In genomic region chr20:63911171-63911570, GRCh38 we compare ENCODE assay signal across 11 cellular contexts. TPM values are rescaled to one million over a fixed set of nuclear protein-coding genes. Genes with fewer than 3 reads are reported as not detected.
DNase-seq lines count a peak whose midpoint lies in the region; ATAC-seq, FAIRE-seq and TF ChIP-seq lines count a peak whose summit lies in the region.
"Had no signal": no experiment of that assay in that cellular context is flagged by ENCODE, and none has a peak within 500 bp of the region (broad histone marks: within the 10 kb centered on the region; RNA-seq: fewer than 3 reads in every experiment).

No MANE protein-coding gene starts in this region.

- no peaks in the 10 kb centered on the region for H3K9me2 ChIP-seq in HCT116 (ENCODE audit: insufficient read depth)

- H3K4me1 Mint-ChIP-seq in astrocyte (ENCODE audit: low read depth, unreplicated experiment) (peaks cover 20% of the 10 kb centered on the region), memory B cell (peaks cover 22% of the 10 kb centered on the region)

- H3K27ac Mint-ChIP-seq in astrocyte (ENCODE audit: unreplicated experiment) = no peak overlapping the region
- H3K27ac Mint-ChIP-seq in memory B cell = peak overlapping the region; percentile 85

- H3K36me3 ChIP-seq in HCT116 (ENCODE audit: control insufficient read depth in 1 of 2, insufficient read depth in 2 of 2, low read length in 2 of 2) = no peaks in the 10 kb centered on the region
- H3K36me3 ChIP-seq in astrocyte (ENCODE audit: insufficient read depth, low read length) = no peaks in the 10 kb centered on the region
- H3K36me3 ChIP-seq in effector memory CD4-positive, alpha-beta T cell (ENCODE audit: control insufficient read depth, insufficient read depth, low read length) = no peaks in the 10 kb centered on the region

- no TSS peak for BruUV-seq in HCT116 (replicated peaks; lab: Mats Ljungman, UMichigan)

- intact Hi-C loops in HCT116 (cut with micrococcal nuclease) (no loop called here), sciatic nerve (cut with DNase I) (no loop called here)

- POLR2A ChIA-PET in HCT116 (lab: Charles Lee) = no interaction called here

- CTCF ChIA-PET in HCT116 (lab: Charles Lee) = no interaction called here

- H3K9me3 Mint-ChIP-seq in astrocyte (ENCODE audit: unreplicated experiment) = peaks cover 3% of the 10 kb centered on the region
- peaks cover 2% of the 10 kb centered on the region for H3K9me3 Mint-ChIP-seq in memory B cell

- no peak for FAIRE-seq in astrocyte (lab: Jason Lieb, UNC)
- FAIRE-seq: G401.6 had no signal

- H3K79me2 ChIP-seq in HCT116 (ENCODE audit: insufficient read depth, low read length) (peaks cover 97% of the 10 kb centered on the region), astrocyte (ENCODE audit: insufficient read depth, low read length) (peaks cover 96% of the 10 kb centered on the region)

- H3K4me3 ChIP-seq in HCT116 (replicated peaks in 1 of 2; ENCODE audit: low read depth in 1 of 2, low read length in 2 of 2) (no peak overlapping the region), astrocyte (ENCODE audit: insufficient read depth, low read depth, low read length) (no peak overlapping the region)
- H3K4me3 ChIP-seq in effector memory CD4-positive, alpha-beta T cell (ENCODE audit: insufficient read depth, low read depth, low read length, poor library complexity, severe bottlenecking) = no peak overlapping the region
- H3K4me3 ChIP-seq: heart right ventricle had no signal

- TF ChIP-seq POLR2A in HCT116 (IDR thresholded peaks at IDR 0.05; ENCODE audit: borderline replicate concordance, extremely low read depth, insufficient read depth, insufficient read length) = no peak

- H4K20me1 ChIP-seq in HCT116 (ENCODE audit: insufficient read depth) = no peaks in the 10 kb centered on the region; the same call in 1 of the 2 replicates
- H4K20me1 ChIP-seq in astrocyte (ENCODE audit: insufficient read depth, low read length) = peaks cover 92% of the 10 kb centered on the region

- TF ChIP-seq CTCF in 22Rv1 (IDR thresholded peaks at IDR 0.05) = no peak
- TF ChIP-seq CTCF in HCT116 (IDR thresholded peaks at IDR 0.05 in 2 of 3, conservative IDR thresholded peaks at IDR 0.05 in 1 of 3; ENCODE audit: borderline replicate concordance in 1 of 3, insufficient read depth in 1 of 3, low read depth in 2 of 3, low read length in 2 of 3) = no peak
- TF ChIP-seq CTCF in astrocyte (IDR thresholded peaks at IDR 0.05; ENCODE audit: insufficient read depth, low read depth, low read length) = no peak

- H3K36me3 Mint-ChIP-seq in astrocyte (ENCODE audit: low read depth, unreplicated experiment) (peaks cover 10% of the 10 kb centered on the region), memory B cell (peaks cover 6% of the 10 kb centered on the region)

- no peak for TF ChIP-seq RAD21 in HCT116 (IDR thresholded peaks at IDR 0.05; ENCODE audit: low read depth)

- H3K27ac ChIP-seq in 22Rv1 = peak overlapping the region; percentile 55
- H3K27ac ChIP-seq in HCT116 (ENCODE audit: low read depth, low read length) = peak overlapping the region; percentile 22; the same call in 1 of the 2 replicates
- no peak overlapping the region for H3K27ac ChIP-seq in astrocyte (ENCODE audit: low read depth, low read length)
- no peak overlapping the region for H3K27ac ChIP-seq in effector memory CD4-positive, alpha-beta T cell (ENCODE audit: insufficient read depth, low read length, poor library complexity, severe bottlenecking)
- H3K27ac ChIP-seq: heart right ventricle had no signal

- H3K4me1 ChIP-seq in HCT116 (ENCODE audit: control insufficient read depth in 1 of 2, insufficient read depth in 2 of 2, low read length in 2 of 2) (peaks cover 4 to 38% of the 10 kb centered on the region in 2 experiments; a peak in 3 of 4 replicates), astrocyte (ENCODE audit: insufficient read depth, low read length) (peaks cover 7% of the 10 kb centered on the region)
- H3K4me1 ChIP-seq in effector memory CD4-positive, alpha-beta T cell (ENCODE audit: control insufficient read depth, insufficient read depth, low read length, poor library complexity, severe bottlenecking) = peaks cover 12% of the 10 kb centered on the region

- H3K27me3 Mint-ChIP-seq in astrocyte (ENCODE audit: low read depth, unreplicated experiment) (no peaks in the 10 kb centered on the region), memory B cell (no peaks in the 10 kb centered on the region)

- DNase-seq in HCT116 (ENCODE audit: low read depth, low spot score) = peak; percentile 12
- peak; percentile 44 for DNase-seq in astrocyte (ENCODE audit: low read depth)
- DNase-seq in memory B cell (ENCODE audit: low spot score in 2 of 2) = no peak
- DNase-seq in sciatic nerve (ENCODE audit: low spot score) = no peak
- DNase-seq in SK-N-DZ (ENCODE audit: low spot score) = no peak
- DNase-seq in effector memory CD4-positive, alpha-beta T cell = no peak
- DNase-seq: heart right ventricle, NCI-H2029 treated with DMSO at 0.1 percent for 48 hours had no signal

- H3K27me3 ChIP-seq in HCT116 (ENCODE audit: insufficient read depth, low read length) = no peaks in the 10 kb centered on the region
- no peaks in the 10 kb centered on the region for H3K27me3 ChIP-seq in astrocyte (ENCODE audit: insufficient read depth, low read length)
- H3K27me3 ChIP-seq in effector memory CD4-positive, alpha-beta T cell (replicated peaks; ENCODE audit: control insufficient read depth, insufficient read depth, low read length, poor library complexity, severe bottlenecking) = no peaks in the 10 kb centered on the region
- H3K27me3 ChIP-seq: heart right ventricle had no signal

- H2AFZ ChIP-seq in HCT116 (ENCODE audit: low read depth, low read length, poor library complexity, severe bottlenecking) (no peak overlapping the region), astrocyte (ENCODE audit: low read depth, low read length) (no peak overlapping the region)

- RAD21 ChIA-PET in HCT116 (lab: Charles Lee; ENCODE audit: low non-redundant PET in 1 of 2, low total read pairs in 2 of 2, uncharacterized antibody in 2 of 2, unreplicated experiment in 2 of 2) = no interaction called here

- H3K9ac ChIP-seq in HCT116 (ENCODE audit: low read length) (peak overlapping the region; percentile 18; the same call in 1 of the 2 replicates), astrocyte (ENCODE audit: low read length) (peak overlapping the region; percentile 11)

- ATAC-seq in HCT116 = 0 out of 2 replicates have a peak, but pooled peaks have one; percentile 35
- no peak for ATAC-seq in memory B cell (ENCODE audit: low read depth)
- no peak for ATAC-seq in sciatic nerve
- no peak for ATAC-seq in HG03432 (IDR thresholded peaks at IDR 0.05; ENCODE audit: unreplicated experiment)

- H3K4me3 Mint-ChIP-seq in astrocyte (ENCODE audit: unreplicated experiment) = peak overlapping the region; percentile 58
- H3K4me3 Mint-ChIP-seq in memory B cell = no peak overlapping the region

- H3K9me3 ChIP-seq in HCT116 (ENCODE audit: control insufficient read depth in 1 of 2, insufficient read depth in 1 of 2, low read depth in 1 of 2, low read length in 2 of 2) = no peaks in the 10 kb centered on the region
- no peaks in the 10 kb centered on the region for H3K9me3 ChIP-seq in astrocyte (ENCODE audit: insufficient read depth, low read depth, low read length)
- H3K9me3 ChIP-seq in effector memory CD4-positive, alpha-beta T cell (ENCODE audit: control insufficient read depth, low read length) = no peaks in the 10 kb centered on the region

- H3K4me2 ChIP-seq in HCT116 (ENCODE audit: low read length) (peak overlapping the region; percentile 28), astrocyte (ENCODE audit: low read length) (peak overlapping the region; percentile 64)

TF ChIP-seq in HCT116, 20 proteins besides CTCF, POLR2A, EP300 and RAD21:
- TF ChIP-seq EZH2phosphoT487 (IDR thresholded peaks at IDR 0.05; ENCODE audit: borderline replicate concordance) (no peak), MAX (IDR thresholded peaks at IDR 0.05) (peak; percentile 14; the same call in 1 of the 2 replicates)

RNA-seq across cellular contexts. Expression of gene DNAJC5, which starts 16.2 kb away (rescaled TPM):
- total RNA-seq in HCT116 (2021; ENCODE audit: unreplicated experiment) (38.3 TPM), astrocyte (64.6 and 65.6 TPM in 2 replicates), sciatic nerve (30.1 TPM)
- 27.0 and 27.6 TPM in 2 replicates for polyA plus RNA-seq in HCT116 (2012)
- polyA plus RNA-seq in SK-N-DZ (2014; cell fraction: cytosol; rRNA removed) = 48.5 and 54.7 TPM in 2 replicates
- 42.9 and 44.8 TPM in 2 replicates for polyA plus RNA-seq in SK-N-DZ (2014; cell fraction: nucleus; rRNA removed)

RNA-seq across cellular contexts. Expression of gene UCKL1, which starts 45.0 kb away (rescaled TPM):
- total RNA-seq in HCT116 (2021; ENCODE audit: unreplicated experiment) = 54.2 TPM
- 67.3 and 79.7 TPM in 2 replicates for polyA plus RNA-seq in HCT116 (2012)
- 33.0 and 33.4 TPM in 2 replicates for total RNA-seq in astrocyte
- total RNA-seq in sciatic nerve = 50.8 TPM
- 37.5 and 37.9 TPM in 2 replicates for polyA plus RNA-seq in SK-N-DZ (2014; cell fraction: cytosol; rRNA removed)
- polyA plus RNA-seq in SK-N-DZ (2014; cell fraction: nucleus; rRNA removed) = 113 and 219 TPM in 2 replicates

RNA-seq across cellular contexts. Expression of gene TPD52L2, which starts 46.1 kb away (rescaled TPM):
- 149 TPM for total RNA-seq in HCT116 (2021; ENCODE audit: unreplicated experiment)
- 105 and 113 TPM in 2 replicates for polyA plus RNA-seq in HCT116 (2012)
- 145 TPM in 2 replicates for total RNA-seq in astrocyte
- total RNA-seq in sciatic nerve = 69.1 TPM
- 182 and 220 TPM in 2 replicates for polyA plus RNA-seq in SK-N-DZ (2014; cell fraction: cytosol; rRNA removed)
- 224 and 314 TPM in 2 replicates for polyA plus RNA-seq in SK-N-DZ (2014; cell fraction: nucleus; rRNA removed)

RNA-seq across cellular contexts. Expression of gene ABHD16B, which starts 49.9 kb away (rescaled TPM):
- not detected for total RNA-seq in HCT116 (2021; ENCODE audit: unreplicated experiment)
- polyA plus RNA-seq in HCT116 (2012) = 0.86 TPM in 1 of 2 replicates, not detected in the other
- total RNA-seq in astrocyte = not detected in 2 replicates
- total RNA-seq in sciatic nerve = not detected
- polyA plus RNA-seq in SK-N-DZ (2014; cell fraction: cytosol; rRNA removed) = not detected in 2 replicates
- polyA plus RNA-seq in SK-N-DZ (2014; cell fraction: nucleus; rRNA removed) = not detected in 2 replicates
- total RNA-seq: heart right ventricle had no signal

RNA-seq across cellular contexts. Expression of gene ZNF512B, which starts 58.6 kb away (rescaled TPM):
- total RNA-seq in HCT116 (2021; ENCODE audit: unreplicated experiment) (10.3 TPM), astrocyte (27.5 and 27.7 TPM in 2 replicates), sciatic nerve (13.6 TPM)
- polyA plus RNA-seq in HCT116 (2012) = 5.6 and 6.2 TPM in 2 replicates
- 23.6 and 26.7 TPM in 2 replicates for polyA plus RNA-seq in SK-N-DZ (2014; cell fraction: cytosol; rRNA removed)
- polyA plus RNA-seq in SK-N-DZ (2014; cell fraction: nucleus; rRNA removed) = 70.8 and 86.4 TPM in 2 replicates

Comparison
In these comparisons a context has a peak if more than half of its experiments do, and no peak if none do; other contexts are left out.
1. H3K27ac ChIP-seq: peak in 22Rv1 (single experiment) and HCT116 (single experiment); none in astrocyte (single experiment) and effector memory CD4-positive, alpha-beta T cell (single experiment).
2. DNase-seq: peak in HCT116 (single experiment) and astrocyte (single experiment); none in memory B cell (0 of 2), sciatic nerve (single experiment), SK-N-DZ (single experiment) and effector memory CD4-positive, alpha-beta T cell (0 of 3).